20 cellular contexts compared by ENCODE assay signal in the genomic region with DNA sequence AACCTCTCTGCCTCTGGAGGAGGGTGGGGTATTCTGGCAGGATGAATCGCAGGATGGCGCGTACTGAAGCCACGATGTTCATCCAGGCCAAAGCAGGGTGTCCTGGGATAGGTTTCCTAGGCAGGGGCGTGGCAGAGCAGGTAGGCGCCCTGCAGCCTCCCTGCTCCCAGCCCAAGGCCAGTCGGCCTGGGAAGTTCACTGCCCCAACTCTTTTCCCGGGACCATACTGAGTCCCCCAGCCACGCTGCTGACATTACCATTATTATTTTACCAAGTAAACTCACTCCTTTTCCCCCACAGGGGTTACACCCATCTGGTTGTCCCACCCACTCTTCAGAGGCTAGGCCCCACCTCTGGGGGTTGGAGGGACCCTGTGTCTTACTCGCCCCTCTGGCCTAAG. TPM values are rescaled to one million over a fixed set of nuclear protein-coding genes. Genes with fewer than 3 reads are reported as not detected.
DNase-seq lines count a peak whose midpoint lies in the region; ATAC-seq and TF ChIP-seq lines count a peak whose summit lies in the region.
"Had no signal": no experiment of that assay in that cellular context is flagged by ENCODE, and none has a peak within 500 bp of the region (broad histone marks: within the 10 kb centered on the region; RNA-seq: fewer than 3 reads in every experiment).

No MANE protein-coding gene starts in this region.

- H3K9ac ChIP-seq in neuronal stem cell (ENCODE audit: low read depth, low read length, poor library complexity), result no peak overlapping the region
- H3K9ac ChIP-seq: BLaER1 had no signal

- no peak overlapping the region for H2BK12ac ChIP-seq in neuronal stem cell (ENCODE audit: low read length)

- POLR2A ChIA-PET in GM10248 (lab: Yijun Ruan, JAX), result no interaction called here

- H3K4me2 ChIP-seq in neuronal stem cell (ENCODE audit: insufficient read depth, low read length, poor library complexity, severe bottlenecking), result no peak overlapping the region
- H3K4me2 ChIP-seq: BLaER1, GM23338 had no signal

- no peaks in the 10 kb centered on the region for H3K36me3 ChIP-seq in mucosa of descending colon (ENCODE audit: low read depth)
- H3K36me3 ChIP-seq in neuronal stem cell (replicated peaks in 1 of 2; ENCODE audit: control insufficient read depth in 2 of 2, insufficient read depth in 2 of 2, low read length in 2 of 2), result no peaks in the 10 kb centered on the region
- peaks cover 0 to 21% (median 0%) of the 10 kb centered on the region in 6 donors for H3K36me3 ChIP-seq in spleen
- H3K36me3 ChIP-seq: BLaER1 had no signal

- TF ChIP-seq POLR2A in spleen (IDR thresholded peaks at IDR 0.05), result no peak

- H3K9me3 ChIP-seq in mucosa of descending colon (no peaks in the 10 kb centered on the region), neuronal stem cell (replicated peaks in 1 of 2; ENCODE audit: control insufficient read depth in 2 of 2, insufficient read depth in 1 of 2, low read depth in 1 of 2, low read length in 2 of 2) (no peaks in the 10 kb centered on the region), spleen (no peaks in the 10 kb centered on the region)
- H3K9me3 ChIP-seq: BLaER1 had no signal

- no peak overlapping the region for H2BK5ac ChIP-seq in neuronal stem cell (ENCODE audit: low read length)

- no peaks in the 10 kb centered on the region for H3K9me3 Mint-ChIP-seq in CD14-positive monocyte
- H3K9me3 Mint-ChIP-seq: CD4-positive, alpha-beta T cell; CD8-positive, alpha-beta memory T cell; GM23338; H9 had no signal

- H3K27me3 ChIP-seq in neuronal stem cell (ENCODE audit: control insufficient read depth in 3 of 3, insufficient read depth in 3 of 3, low read depth in 1 of 3, low read length in 3 of 3), result peaks cover 0 to 19% (median 0%) of the 10 kb centered on the region in 3 experiments
- no peaks in the 10 kb centered on the region for H3K27me3 ChIP-seq in spleen (replicated peaks in 1 of 7)
- H3K27me3 ChIP-seq: BLaER1 had no signal

- no peak overlapping the region for H2BK15ac ChIP-seq in neuronal stem cell (ENCODE audit: low read length)

- TF ChIP-seq CTCF in CD14-positive monocyte (IDR thresholded peaks at IDR 0.05), result no peak
- TF ChIP-seq CTCF in mucosa of descending colon (IDR thresholded peaks at IDR 0.05), result no peak
- no peak for TF ChIP-seq CTCF in spleen (IDR thresholded peaks at IDR 0.05 in 8 of 11, conservative IDR thresholded peaks at IDR 0.05 in 3 of 11)
- no peak for TF ChIP-seq CTCF in GM10248 (IDR thresholded peaks at IDR 0.05; ENCODE audit: control extremely low read depth, extremely low read depth, low read depth, missing control alignments)

- ATAC-seq in mucosa of descending colon (peak; percentile 12), HG03521 (IDR thresholded peaks at IDR 0.05; ENCODE audit: unreplicated experiment) (no peak)
- ATAC-seq: GM23338, HCT116 had no signal

- DNase-seq in CD14-positive monocyte (ENCODE audit: low spot score), result peak; percentile 28
- peak in 1 of 3 donors; percentile 20 for DNase-seq in mucosa of descending colon
- no peak for DNase-seq in neuronal stem cell (ENCODE audit: low spot score)
- peak; percentile 63 for DNase-seq in spleen
- no peak for DNase-seq in SK-N-DZ (ENCODE audit: low spot score)
- no peak for DNase-seq in activated CD4-positive, CD25-positive, alpha-beta regulatory T cell (lab: John Stamatoyannopoulos, UW)
- DNase-seq in GM10248 (ENCODE audit: extremely low spot score), result no peak
- DNase-seq: CD4-positive, alpha-beta T cell; DMS 273 treated with DMSO at 0.1 percent for 48 hours; DMS79 treated with DMSO at 0.1 percent for 48 hours; GF-D8; H9 had no signal

- no peak overlapping the region for H3K14ac ChIP-seq in neuronal stem cell (ENCODE audit: low read length)

- intact Hi-C loops in CD14-positive monocyte (cut with micrococcal nuclease), result no loop called here
- intact Hi-C loops in mucosa of descending colon (cut with DNase I, micrococcal nuclease), result no loop called here
- intact Hi-C loops in spleen (cut with DNase I; ENCODE audit: low total_unique reads), result no loop called here

- no peak overlapping the region for H2BK120ac ChIP-seq in neuronal stem cell (ENCODE audit: low read depth, low read length)

- H3K27ac ChIP-seq in neuronal stem cell (replicated peaks; ENCODE audit: low read length) (no peak overlapping the region), spleen (no peak overlapping the region)
- H3K27ac ChIP-seq: 22Rv1, BLaER1, C4-2B had no signal

- no peak overlapping the region for H3K4ac ChIP-seq in neuronal stem cell (ENCODE audit: low read length)

- no peak overlapping the region for H4K91ac ChIP-seq in neuronal stem cell (ENCODE audit: low read depth, low read length, poor library complexity)

- H3K23ac ChIP-seq in neuronal stem cell (ENCODE audit: low read depth, low read length, poor library complexity), result no peak overlapping the region

- H3K4me1 ChIP-seq in mucosa of descending colon (ENCODE audit: low read depth) (no peaks in the 10 kb centered on the region), neuronal stem cell (ENCODE audit: control insufficient read depth in 2 of 2, insufficient read depth in 1 of 2, low read depth in 1 of 2, low read length in 2 of 2) (peaks cover 13% of the 10 kb centered on the region in 2 donors), spleen (no peaks in the 10 kb centered on the region)

- H4K8ac ChIP-seq in neuronal stem cell (ENCODE audit: low read depth, low read length), result no peak overlapping the region

- no peaks in the 10 kb centered on the region for H3K4me1 Mint-ChIP-seq in CD14-positive monocyte
- H3K4me1 Mint-ChIP-seq: B cell; CD8-positive, alpha-beta memory T cell had no signal

- H3K18ac ChIP-seq in neuronal stem cell (ENCODE audit: low read length), result no peak overlapping the region

- H3K4me3 Mint-ChIP-seq in CD14-positive monocyte, result no peak overlapping the region
- H3K4me3 Mint-ChIP-seq: B cell; CD4-positive, alpha-beta T cell; CD8-positive, alpha-beta memory T cell; GM23338; H9 had no signal

- H3K4me3 ChIP-seq in mucosa of descending colon (no peak overlapping the region), neuronal stem cell (ENCODE audit: low read length in 2 of 2) (peak overlapping the region in 1 of 2 donors; percentile 33), spleen (no peak overlapping the region)
- H3K4me3 ChIP-seq: BLaER1, GM23338 had no signal

- H3K36me3 Mint-ChIP-seq in CD14-positive monocyte, result no peaks in the 10 kb centered on the region

- H3K79me1 ChIP-seq in neuronal stem cell (ENCODE audit: low read depth, low read length), result no peaks in the 10 kb centered on the region

- peak overlapping the region; percentile 3 for H2AK5ac ChIP-seq in neuronal stem cell (ENCODE audit: low read depth, low read length)

- no peak overlapping the region for H2AFZ ChIP-seq in neuronal stem cell (ENCODE audit: low read length)
- H2AFZ ChIP-seq: GM23338 had no signal

- CTCF ChIA-PET in GM10248 (lab: Yijun Ruan, JAX), result interaction anchor here (1.9 kb wide), 1 partner anchor 8 kb away, joined by 6 read pairs; no protein-coding TSS in a partner anchor

- H3K27me3 Mint-ChIP-seq in CD14-positive monocyte (ENCODE audit: low read depth in 3 of 3), result peaks cover 0 to 3% (median 3%) of the 10 kb centered on the region in 3 donors
- H3K27me3 Mint-ChIP-seq: B cell; CD4-positive, alpha-beta T cell; CD8-positive, alpha-beta memory T cell had no signal

- WGBS in neuronal stem cell (ENCODE audit: extremely low coverage in 2 of 2, insufficient read length in 2 of 2, insufficient replicate concordance in 1 of 2), 2 donors, result no CpG with 5 or more reads among the region's 10 CpGs
- 91 to 97% (median 94%) methylated on average over 9 to 10 of the region's 10 CpGs for WGBS in spleen, 5 donors

- peak overlapping the region in 1 of 7 donors; percentile 37 for H3K27ac Mint-ChIP-seq in CD14-positive monocyte
- H3K27ac Mint-ChIP-seq: B cell; CD4-positive, alpha-beta T cell; GM23338 had no signal

RNA-seq across cellular contexts. Expression of a gene that starts 21.8 kb away (rescaled TPM):
- polyA plus RNA-seq in CD14-positive monocyte, result under 1 TPM; 0.69 to 0.71 TPM
- 100 to 1,000 TPM; 165 to 447 (median 320) TPM for total RNA-seq in mucosa of descending colon
- 4.7 TPM for polyA plus RNA-seq in neuronal stem cell (2013, experiment 1 of 2)
- polyA plus RNA-seq in neuronal stem cell (2013, experiment 2 of 2), result 5.3 TPM
- 1 to 10 TPM; 2.1 to 7.1 (median 3.5) TPM for total RNA-seq in spleen
- polyA plus RNA-seq in spleen, result 1 to 10 TPM; 2.0 to 3.7 (median 3.0) TPM
- 1.3 and 1.9 TPM in 2 replicates for polyA plus RNA-seq in SK-N-DZ (2014; cell fraction: cytosol; rRNA removed)
- 1.4 and 3.5 TPM in 2 replicates for polyA plus RNA-seq in SK-N-DZ (2014; cell fraction: nucleus; rRNA removed)

RNA-seq across cellular contexts. Expression of a gene that starts 41.1 kb away (rescaled TPM):
- polyA plus RNA-seq in CD14-positive monocyte (under 1 TPM in 1 of 2 donors, not detected in 1; 0.10 TPM), spleen (1 to 10 TPM in 1 of 3 donors, under 1 TPM in 2; 0.58 to 1.8 (median 0.80) TPM)
- total RNA-seq in mucosa of descending colon (10 to 100 TPM in 1 of 3 donors, 1 to 10 TPM in 2; 1.1 to 11.7 (median 2.2) TPM), spleen (1 to 10 TPM; 2.0 to 3.5 (median 2.3) TPM)
- 1.1 TPM for polyA plus RNA-seq in neuronal stem cell (2013, experiment 1 of 2)
- 1.1 TPM for polyA plus RNA-seq in neuronal stem cell (2013, experiment 2 of 2)
- polyA plus RNA-seq in SK-N-DZ (2014; cell fraction: cytosol; rRNA removed), result 4.7 and 5.5 TPM in 2 replicates
- polyA plus RNA-seq in SK-N-DZ (2014; cell fraction: nucleus; rRNA removed), result 7.0 and 10.6 TPM in 2 replicates

Comparison
In these comparisons a context has a peak if more than half of its experiments do, and no peak if none do; other contexts are left out.
1. DNase-seq: peak in CD14-positive monocyte (single experiment) and spleen (single experiment); none in neuronal stem cell (single experiment), SK-N-DZ (single experiment), activated CD4-positive, CD25-positive, alpha-beta regulatory T cell (0 of 4) and GM10248 (single experiment).
2. RNA of a gene that starts 21.8 kb away (total RNA-seq): 165 to 447 TPM in mucosa of descending colon; 2.1 to 7.1 TPM in spleen; every median in the first group is over 10 times any median in the second.